In genomic region chr5:155027993-155028629, GRCh38 we compare ENCODE assay signal across 13 cellular contexts. TPM values are rescaled to one million over a fixed set of nuclear protein-coding genes. Genes with fewer than 3 reads are reported as not detected.
DNase-seq lines count a peak whose midpoint lies in the region; ATAC-seq and TF ChIP-seq lines count a peak whose summit lies in the region.
"Had no signal": no experiment of that assay in that cellular context is flagged by ENCODE, and none has a peak within 500 bp of the region (broad histone marks: within the 10 kb centered on the region; RNA-seq: fewer than 3 reads in every experiment).

No MANE protein-coding gene starts in this region.

- H3K4me1 ChIP-seq in Peyer's patch: no peaks in the 10 kb centered on the region

- no peaks in the 10 kb centered on the region for H3K27me3 ChIP-seq in Peyer's patch
- H3K27me3 ChIP-seq: dorsolateral prefrontal cortex had no signal

- H3K36me3 ChIP-seq in Peyer's patch: no peaks in the 10 kb centered on the region

- no peaks in the 10 kb centered on the region for H3K36me3 Mint-ChIP-seq in T-helper 17 cell (ENCODE audit: low read depth)

- ATAC-seq in GM18502 (IDR thresholded peaks at IDR 0.05; ENCODE audit: poor library complexity, unreplicated experiment) (peak; percentile 63), T-helper 17 cell (no peak), GM21619 (IDR thresholded peaks at IDR 0.05; ENCODE audit: unreplicated experiment) (no peak)

- H3K9me3 ChIP-seq in T-helper 17 cell (ENCODE audit: control insufficient read depth, low read length, poor library complexity, severe bottlenecking) (no peaks in the 10 kb centered on the region), Peyer's patch (no peaks in the 10 kb centered on the region)

- DNase-seq in AG09309 (ENCODE audit: low read depth) (no peak), NCI-H526 (lab: John Stamatoyannopoulos, UW) (peak; percentile 35 to 56), epithelial cell of esophagus (ENCODE audit: low read depth) (peak; percentile 55), T-helper 17 cell (no peak), Peyer's patch (no peak)
- no peak for DNase-seq in stimulated activated CD4-positive, alpha-beta T cell treated with anti-CD3 and anti-CD28 coated beads, Interleukin-4, amount 100 ng/mL, for 4 hours
- DNase-seq: activated T-cell treated with anti-CD3 and anti-CD28 coated beads, Interleukin-2, amount 50 U/mL, for 48 hours; DMS79; dorsolateral prefrontal cortex; MV-4-11 had no signal

- no peak overlapping the region for H3K27ac Mint-ChIP-seq in T-helper 17 cell
- H3K27ac Mint-ChIP-seq: T-helper 1 cell treated with Interleukin-12 subunit alpha and Interleukin-12 subunit beta and Interleukin-4 antibody, amounts not matched to agents 30 μg/mL and 1 μg/mL, for 36 hours had no signal

- peaks cover 19% of the 10 kb centered on the region for H3K27me3 Mint-ChIP-seq in T-helper 17 cell

- H3K4me1 Mint-ChIP-seq in T-helper 17 cell: peaks cover 3% of the 10 kb centered on the region

- H3K4me3 ChIP-seq in AG09309 (ENCODE audit: control insufficient read depth, low read depth, low read length) (no peak overlapping the region), epithelial cell of esophagus (ENCODE audit: low read length) (no peak overlapping the region), Peyer's patch (no peak overlapping the region)
- H3K4me3 ChIP-seq: dorsolateral prefrontal cortex had no signal

- H3K27ac ChIP-seq in Peyer's patch: no peak overlapping the region
- H3K27ac ChIP-seq: dorsolateral prefrontal cortex had no signal

- TF ChIP-seq POLR2A in Peyer's patch (IDR thresholded peaks at IDR 0.05): no peak

- no peak overlapping the region for H3K4me3 Mint-ChIP-seq in T-helper 17 cell
- H3K4me3 Mint-ChIP-seq: T-helper 1 cell treated with Interleukin-12 subunit alpha and Interleukin-12 subunit beta and Interleukin-4 antibody, amounts not matched to agents 30 μg/mL and 1 μg/mL, for 36 hours had no signal

- TF ChIP-seq CTCF in AG09309 (IDR thresholded peaks at IDR 0.05; ENCODE audit: control insufficient read depth, insufficient read depth, low read depth, low read length, missing control alignments): peak; percentile 9
- TF ChIP-seq CTCF in epithelial cell of esophagus (IDR thresholded peaks at IDR 0.05; ENCODE audit: insufficient read depth, low read depth, low read length, missing control alignments): peak; percentile 65
- no peak for TF ChIP-seq CTCF in Peyer's patch (IDR thresholded peaks at IDR 0.05)

RNA-seq across cellular contexts. Expression of gene KIF4B, which starts 14.6 kb away (rescaled TPM):
- total RNA-seq in T-helper 17 cell: not detected
- total RNA-seq in Peyer's patch: not detected

Comparison
In these comparisons a context has a peak if more than half of its experiments do, and no peak if none do; other contexts are left out.
1. DNase-seq: peak in NCI-H526 (2 of 2) and epithelial cell of esophagus (single experiment); none in AG09309 (single experiment), T-helper 17 cell (0 of 3), Peyer's patch (0 of 3) and stimulated activated CD4-positive, alpha-beta T cell treated with anti-CD3 and anti-CD28 coated beads, Interleukin-4, amount 100 ng/mL, for 4 hours (0 of 2).
2. CTCF ChIP-seq: peak in AG09309 (single experiment) and epithelial cell of esophagus (single experiment); none in Peyer's patch (0 of 6).